Comparison of ENCODE assay signal across 21 cellular contexts in genomic region chr7:93402944-93403343, GRCh38.
A peak's percentile ranks its signal among the peaks of the same experiment; 100 is the strongest.
DNase-seq lines count a peak whose midpoint lies in the region; ATAC-seq, FAIRE-seq and TF ChIP-seq lines count a peak whose summit lies in the region.
"Had no signal": no experiment of that assay in that cellular context is flagged by ENCODE, and none has a peak within 500 bp of the region (broad histone marks: within the 10 kb centered on the region; RNA-seq: fewer than 3 reads in every experiment).

No MANE protein-coding gene starts in this region.

- H3K4me2 ChIP-seq in H1 (ENCODE audit: insufficient read depth in 1 of 2, low read depth in 2 of 2, low read length in 2 of 2) = no peak overlapping the region

- TF ChIP-seq CTCF in AG10803 (conservative IDR thresholded peaks at IDR 0.05; ENCODE audit: low read length) (no peak), H1 (IDR thresholded peaks at IDR 0.05; ENCODE audit: control extremely low read depth in 1 of 3, insufficient read depth in 1 of 3, low read depth in 1 of 3, low read length in 3 of 3) (no peak)

- no peaks in the 10 kb centered on the region for H3K36me3 ChIP-seq in H1 (ENCODE audit: control insufficient read depth in 2 of 4, insufficient read depth in 4 of 4, low read length in 3 of 4)

- H2BK15ac ChIP-seq in H1 (ENCODE audit: low read length) = no peak overlapping the region

- no peak overlapping the region for H3K14ac ChIP-seq in H1 (ENCODE audit: insufficient read length)

- no peak for TF ChIP-seq RAD21 in H1 (IDR thresholded peaks at IDR 0.05 in 1 of 2, conservative IDR thresholded peaks at IDR 0.05 in 1 of 2; ENCODE audit: low read depth in 2 of 2, low read length in 2 of 2)

- no peaks in the 10 kb centered on the region for H3K79me2 ChIP-seq in H1 (ENCODE audit: control insufficient read depth in 1 of 2, insufficient read depth in 2 of 2, low read length in 2 of 2)

- no peaks in the 10 kb centered on the region for H3K23me2 ChIP-seq in H1 (ENCODE audit: low read depth, low read length)

- H4K20me1 ChIP-seq in H1 (replicated peaks in 1 of 2; ENCODE audit: control insufficient read depth in 1 of 2, insufficient read depth in 2 of 2, low read length in 2 of 2) = no peaks in the 10 kb centered on the region

- no peak for ATAC-seq in GM19467 (IDR thresholded peaks at IDR 0.05; ENCODE audit: unreplicated experiment)
- no peak for ATAC-seq in GM19023 (IDR thresholded peaks at IDR 0.05; ENCODE audit: unreplicated experiment)
- no peak for ATAC-seq in GM19397 (IDR thresholded peaks at IDR 0.05; ENCODE audit: unreplicated experiment)

- H3K27ac ChIP-seq in H1 (ENCODE audit: low read depth, low read length) = no peak overlapping the region
- H3K27ac ChIP-seq: 22Rv1 had no signal

- 0 out of 2 replicates have a peak overlapping the region, but pooled peaks have one; percentile 0 for H2BK12ac ChIP-seq in H1 (ENCODE audit: low read depth, low read length)

- DNase-seq in AG10803 (ENCODE audit: low read depth) (peak; percentile 1), GM03348 (ENCODE audit: low spot score) (peak; percentile 4), OCI-M1 (lab: John Stamatoyannopoulos, UW) (peak; percentile 70), H1 (ENCODE audit: low read depth in 1 of 2, low spot score in 2 of 2) (no peak), GDM1 (lab: John Stamatoyannopoulos, UW) (no peak)
- DNase-seq: C1 segment of cervical spinal cord; Calu3; CD4-positive, alpha-beta memory T cell; COR-L47; DMS79; EL; GF-D8; GOT3; H7; HCEC 1CT had no signal

- no peak overlapping the region for H2BK5ac ChIP-seq in H1 (ENCODE audit: low read depth, low read length)

- no peak for FAIRE-seq in H1 (lab: Jason Lieb, UNC)
- FAIRE-seq: A204.1, GM12892 had no signal

- peaks cover 0 to 5% (median 0%) of the 10 kb centered on the region in 4 experiments; a peak in 1 of 7 replicates for H3K4me1 ChIP-seq in H1 (replicated peaks in 1 of 4; ENCODE audit: control insufficient read depth in 3 of 4, insufficient read depth in 4 of 4, low read length in 3 of 4)

- no peak overlapping the region for H2BK20ac ChIP-seq in H1 (ENCODE audit: low read length)

- no peak for TF ChIP-seq POLR2A in H1 (IDR thresholded peaks at IDR 0.05; ENCODE audit: control extremely low read depth in 1 of 2, low read depth in 2 of 2, low read length in 2 of 2)

- no peak overlapping the region for H3K18ac ChIP-seq in H1 (ENCODE audit: extremely low read depth, low read length)

- H3K79me1 ChIP-seq in H1 (ENCODE audit: low read depth, low read length) = no peaks in the 10 kb centered on the region

- no peak overlapping the region for H3K23ac ChIP-seq in H1 (ENCODE audit: insufficient read length)

- TF ChIP-seq EP300 in H1 (IDR thresholded peaks at IDR 0.05; ENCODE audit: borderline replicate concordance in 1 of 2, low read depth in 2 of 2, low read length in 2 of 2) = no peak

- no peak overlapping the region for H3K4me3 ChIP-seq in AG10803 (ENCODE audit: low read length)
- H3K4me3 ChIP-seq in H1 (ENCODE audit: extremely low read depth in 1 of 4, insufficient read depth in 2 of 4, low read depth in 3 of 4, low read length in 4 of 4) = no peak overlapping the region

- H2AK5ac ChIP-seq in H1 (ENCODE audit: low read depth, low read length) = no peak overlapping the region

- no peaks in the 10 kb centered on the region; a peak in 1 of 7 replicates for H3K27me3 ChIP-seq in H1 (replicated peaks in 1 of 4; ENCODE audit: control insufficient read depth in 3 of 4, extremely low read depth in 1 of 4, insufficient read depth in 3 of 4, low read length in 3 of 4)

- no peak overlapping the region for H3K56ac ChIP-seq in H1 (replicated peaks; ENCODE audit: insufficient read length, low read depth, low read length)

- POLR2A ChIA-PET in H1 (lab: Charles Lee; ENCODE audit: partially characterized antibody) = no interaction called here

- no peak overlapping the region for H2BK120ac ChIP-seq in H1 (replicated peaks; ENCODE audit: low read depth, low read length)

- H3K4ac ChIP-seq in H1 (replicated peaks; ENCODE audit: insufficient read length, low read depth, low read length) = no peak overlapping the region

- no peak overlapping the region for H3K9ac ChIP-seq in H1 (replicated peaks in 1 of 4; ENCODE audit: extremely low read depth in 1 of 4, low read depth in 3 of 4, low read length in 3 of 4)

- H4K8ac ChIP-seq in H1 (ENCODE audit: extremely low read depth, insufficient read depth, low read length) = no peak overlapping the region

- peaks cover 3 to 6% of the 10 kb centered on the region in 2 experiments; a peak in 1 of 4 replicates for H3K9me3 ChIP-seq in H1 (ENCODE audit: insufficient read depth in 2 of 2, low read depth in 1 of 2, low read length in 1 of 2)

- no peak overlapping the region for H2AFZ ChIP-seq in H1 (ENCODE audit: low read length)

- H4K91ac ChIP-seq in H1 (replicated peaks; ENCODE audit: insufficient read length, low read length) = no peak overlapping the region

- WGBS in H1 (ENCODE audit: extremely low coverage in 1 of 2, insufficient coverage in 1 of 2, insufficient read length in 1 of 2, insufficient replicate concordance in 2 of 2, low coverage in 1 of 2, low lambda C conversion rate in 2 of 2, missing lambda C conversion rate in 1 of 2), 2 experiments = 98% methylated on average over 5 of the region's 5 CpGs; no CpG with 5 or more reads in 1 of the 2 experiments

- CTCF ChIA-PET in H1 (lab: Charles Lee; ENCODE audit: partially characterized antibody) = no interaction called here

- H4K5ac ChIP-seq in H1 (ENCODE audit: insufficient read length, low read depth, low read length) = no peak overlapping the region

TF ChIP-seq in H1, 55 proteins besides CTCF, POLR2A, EP300 and RAD21:
- TF ChIP-seq GTF2F1 (IDR thresholded peaks at IDR 0.05; ENCODE audit: borderline replicate concordance, low read depth, low read length) = no peak

Comparison
In these comparisons a context has a peak if more than half of its experiments do, and no peak if none do; other contexts are left out.
1. DNase-seq: peak in AG10803 (single experiment), GM03348 (single experiment) and OCI-M1 (single experiment); none in H1 (0 of 2) and GDM1 (single experiment).